Comparison of ENCODE assay signal across 8 cellular contexts in genomic region chr3:119891944-119892721, GRCh38.
DNase-seq lines count a peak whose midpoint lies in the region; ATAC-seq and TF ChIP-seq lines count a peak whose summit lies in the region.

No MANE protein-coding gene starts in this region.

- no peaks in the 10 kb centered on the region for H3K4me1 ChIP-seq in HCT116 (ENCODE audit: control insufficient read depth in 1 of 2, insufficient read depth in 2 of 2, low read length in 2 of 2)

- no peaks in the 10 kb centered on the region for H3K9me2 ChIP-seq in HCT116 (ENCODE audit: insufficient read depth)

- RAD21 ChIA-PET in HCT116 (lab: Charles Lee; ENCODE audit: low non-redundant PET in 1 of 2, low total read pairs in 2 of 2, uncharacterized antibody in 2 of 2, unreplicated experiment in 2 of 2) = no interaction called here

- H3K9me3 Mint-ChIP-seq in natural killer cell treated with Interleukin-12 subunit alpha and Interleukin-12 subunit beta and Interleukin-15 and Interleukin-18, amount 100 ng/mL, for 72 hours = peaks cover 3% of the 10 kb centered on the region

- no peaks in the 10 kb centered on the region for H4K20me1 ChIP-seq in HCT116 (ENCODE audit: insufficient read depth)

- H3K9ac ChIP-seq in HCT116 (ENCODE audit: low read length) = no peak overlapping the region

- no TSS peak for BruUV-seq in HCT116 (replicated peaks; lab: Mats Ljungman, UMichigan)

- H3K36me3 Mint-ChIP-seq in natural killer cell treated with Interleukin-12 subunit alpha and Interleukin-12 subunit beta and Interleukin-15 and Interleukin-18, amount 100 ng/mL, for 72 hours = peaks cover 25% of the 10 kb centered on the region

- no peak overlapping the region for H3K4me3 Mint-ChIP-seq in natural killer cell treated with Interleukin-12 subunit alpha and Interleukin-12 subunit beta and Interleukin-15 and Interleukin-18, amount 100 ng/mL, for 72 hours

- 0 out of 4 replicates have a peak, but pooled peaks cover 0 to 3% of the 10 kb centered on the region in 2 experiments for H3K36me3 ChIP-seq in HCT116 (ENCODE audit: control insufficient read depth in 1 of 2, insufficient read depth in 2 of 2, low read length in 2 of 2)

- intact Hi-C loops in HCT116 (cut with micrococcal nuclease) = loop anchor here (1.0 kb wide), 2 partner anchors 291 to 525 kb away; no protein-coding TSS in a partner anchor

- no peak overlapping the region for H3K27ac Mint-ChIP-seq in natural killer cell treated with Interleukin-12 subunit alpha and Interleukin-12 subunit beta and Interleukin-15 and Interleukin-18, amount 100 ng/mL, for 72 hours

- no peaks in the 10 kb centered on the region for H3K27me3 Mint-ChIP-seq in natural killer cell treated with Interleukin-12 subunit alpha and Interleukin-12 subunit beta and Interleukin-15 and Interleukin-18, amount 100 ng/mL, for 72 hours

- H3K27me3 ChIP-seq in HCT116 (ENCODE audit: insufficient read depth, low read length) = no peaks in the 10 kb centered on the region

- TF ChIP-seq RAD21 in HCT116 (IDR thresholded peaks at IDR 0.05; ENCODE audit: low read depth) = peak; percentile 84

- TF ChIP-seq POLR2A in HCT116 (IDR thresholded peaks at IDR 0.05; ENCODE audit: borderline replicate concordance, extremely low read depth, insufficient read depth, insufficient read length) = no peak

- no peaks in the 10 kb centered on the region for H3K79me2 ChIP-seq in HCT116 (ENCODE audit: insufficient read depth, low read length)

- 0 out of 4 replicates have a peak, but pooled peaks cover 0 to 6% of the 10 kb centered on the region in 2 experiments for H3K9me3 ChIP-seq in HCT116 (ENCODE audit: control insufficient read depth in 1 of 2, insufficient read depth in 1 of 2, low read depth in 1 of 2, low read length in 2 of 2)

- TF ChIP-seq CTCF in HCT116 (IDR thresholded peaks at IDR 0.05 in 2 of 3, conservative IDR thresholded peaks at IDR 0.05 in 1 of 3; ENCODE audit: borderline replicate concordance in 1 of 3, insufficient read depth in 1 of 3, low read depth in 2 of 3, low read length in 2 of 3) = peak; percentile 58 to 75 (median 73); a peak in 5 of 6 replicates
- peak; percentile 81 for TF ChIP-seq CTCF in fibroblast of mammary gland (conservative IDR thresholded peaks at IDR 0.05; ENCODE audit: control insufficient read depth, insufficient read depth, low read depth, low read length)

- no peak overlapping the region for H2AFZ ChIP-seq in HCT116 (ENCODE audit: low read depth, low read length, poor library complexity, severe bottlenecking)

- ATAC-seq in HCT116 (peak; percentile 71), GM19328 (IDR thresholded peaks at IDR 0.05; ENCODE audit: unreplicated experiment) (no peak)
- ATAC-seq in natural killer cell treated with Interleukin-12 subunit alpha and Interleukin-12 subunit beta and Interleukin-15 and Interleukin-18, amount 100 ng/mL, for 72 hours = peak in 1 of 2 donors; percentile 48

- no peak overlapping the region for H3K27ac ChIP-seq in HCT116 (ENCODE audit: low read depth, low read length)

- H3K4me1 Mint-ChIP-seq in natural killer cell treated with Interleukin-12 subunit alpha and Interleukin-12 subunit beta and Interleukin-15 and Interleukin-18, amount 100 ng/mL, for 72 hours (ENCODE audit: low read depth in 2 of 2) = peaks cover 8 to 14% of the 10 kb centered on the region in 2 donors

- H3K4me2 ChIP-seq in HCT116 (ENCODE audit: low read length) = no peak overlapping the region

- peak; percentile 48 for DNase-seq in Daoy (ENCODE audit: low read depth)
- DNase-seq in HCT116 (ENCODE audit: low read depth, low spot score) = peak; percentile 46
- DNase-seq in NCI-H2196 (lab: John Stamatoyannopoulos, UW; ENCODE audit: unreplicated experiment) = peak; percentile 80
- DNase-seq in activated CD4-positive, alpha-beta T cell treated with anti-CD3 and anti-CD28 coated beads, Interleukin-2, amount 50 U/mL, for 48 hours = peak; percentile 13 to 27
- DNase-seq in fibroblast of mammary gland (ENCODE audit: low read depth) = peak; percentile 80
- DNase-seq in natural killer cell treated with Interleukin-12 subunit alpha and Interleukin-12 subunit beta and Interleukin-15 and Interleukin-18, amount 100 ng/mL, for 72 hours (ENCODE audit: low spot score) = peak; percentile 66
- DNase-seq in ecto neural progenitor cell (ENCODE audit: low spot score) = no peak

- POLR2A ChIA-PET in HCT116 (lab: Charles Lee) = no interaction called here

- H3K4me3 ChIP-seq in HCT116 (replicated peaks in 1 of 2; ENCODE audit: low read depth in 1 of 2, low read length in 2 of 2) = no peak overlapping the region
- H3K4me3 ChIP-seq in fibroblast of mammary gland (ENCODE audit: control insufficient read depth, low read depth, low read length) = no peak overlapping the region

- CTCF ChIA-PET in HCT116 (lab: Charles Lee) = interaction anchor here (0.6 to 2.3 kb wide), 14 partner anchors 8 to 525 kb away, joined by 3 to 31 read pairs (median 5); no protein-coding TSS in a partner anchor

TF ChIP-seq in HCT116, 20 proteins besides CTCF, POLR2A, EP300 and RAD21:
- no peak for TF ChIP-seq EZH2phosphoT487 (IDR thresholded peaks at IDR 0.05; ENCODE audit: borderline replicate concordance)
- no peak for TF ChIP-seq CBX3 (IDR thresholded peaks at IDR 0.05; ENCODE audit: low read depth)
- no peak for TF ChIP-seq SRF (IDR thresholded peaks at IDR 0.05; ENCODE audit: low read depth)
- TF ChIP-seq, protein P1, sequence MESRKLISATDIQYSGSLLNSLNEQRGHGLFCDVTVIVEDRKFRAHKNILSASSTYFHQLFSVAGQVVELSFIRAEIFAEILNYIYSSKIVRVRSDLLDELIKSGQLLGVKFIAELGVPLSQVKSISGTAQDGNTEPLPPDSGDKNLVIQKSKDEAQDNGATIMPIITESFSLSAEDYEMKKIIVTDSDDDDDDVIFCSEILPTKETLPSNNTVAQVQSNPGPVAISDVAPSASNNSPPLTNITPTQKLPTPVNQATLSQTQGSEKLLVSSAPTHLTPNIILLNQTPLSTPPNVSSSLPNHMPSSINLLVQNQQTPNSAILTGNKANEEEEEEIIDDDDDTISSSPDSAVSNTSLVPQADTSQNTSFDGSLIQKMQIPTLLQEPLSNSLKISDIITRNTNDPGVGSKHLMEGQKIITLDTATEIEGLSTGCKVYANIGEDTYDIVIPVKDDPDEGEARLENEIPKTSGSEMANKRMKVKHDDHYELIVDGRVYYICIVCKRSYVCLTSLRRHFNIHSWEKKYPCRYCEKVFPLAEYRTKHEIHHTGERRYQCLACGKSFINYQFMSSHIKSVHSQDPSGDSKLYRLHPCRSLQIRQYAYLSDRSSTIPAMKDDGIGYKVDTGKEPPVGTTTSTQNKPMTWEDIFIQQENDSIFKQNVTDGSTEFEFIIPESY (IDR thresholded peaks at IDR 0.05; ENCODE audit: extremely low read depth, insufficient replicate concordance, low read length) = no peak
- TF ChIP-seq FOSL1 (IDR thresholded peaks at IDR 0.05; ENCODE audit: low read depth) = no peak
- TF ChIP-seq ELF1 (IDR thresholded peaks at IDR 0.05; ENCODE audit: borderline replicate concordance, low read depth) = no peak
- TF ChIP-seq ZNF274 (IDR thresholded peaks at IDR 0.05; ENCODE audit: low read depth, low read length) = no peak
- no peak for TF ChIP-seq EGR1 (IDR thresholded peaks at IDR 0.05; ENCODE audit: low read depth)
- no peak for TF ChIP-seq ATF3 (IDR thresholded peaks at IDR 0.05)
- no peak for TF ChIP-seq TCF7L2 (IDR thresholded peaks at IDR 0.05; ENCODE audit: borderline replicate concordance, extremely low read depth, insufficient read depth, insufficient read length)
- no peak for TF ChIP-seq SP1 (IDR thresholded peaks at IDR 0.05; ENCODE audit: low read depth)
- no peak for TF ChIP-seq SIN3A (IDR thresholded peaks at IDR 0.05; ENCODE audit: low read depth)
TF ChIP-seq in HCT116: peak in this region for 0.
